31 cellular contexts compared by ENCODE assay signal in the genomic region with DNA sequence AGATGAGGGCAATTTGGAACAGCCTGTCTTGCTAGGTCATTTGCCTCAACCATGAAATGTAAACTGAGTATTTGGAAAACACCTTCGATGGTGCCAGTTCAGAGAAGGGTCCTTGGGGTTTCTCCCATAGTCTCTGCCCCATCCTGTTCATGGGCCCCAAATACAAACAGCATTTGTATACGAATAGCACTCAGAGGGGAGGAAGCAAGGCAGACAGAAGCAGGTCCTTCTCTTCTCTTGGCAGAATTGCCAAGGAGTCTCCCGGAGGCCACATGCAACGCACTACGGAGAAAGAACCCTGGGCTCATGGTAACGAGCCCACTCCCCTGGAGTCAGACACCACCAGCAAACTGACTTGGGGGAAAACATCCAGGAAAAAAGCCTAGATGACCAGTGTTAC.
"Had no signal": no experiment of that assay in that cellular context is flagged by ENCODE, and none has a peak within 500 bp of the region (broad histone marks: within the 10 kb centered on the region; RNA-seq: fewer than 3 reads in every experiment).

No MANE protein-coding gene starts in this region.

- H3K9me3 Mint-ChIP-seq: activated CD8-positive, alpha-beta T cell treated with anti-CD3 and anti-CD28 coated beads for 36 hours; activated naive CD4-positive, alpha-beta T cell treated with anti-CD3 and anti-CD28 coated beads, Interleukin-2, amount 50 U/mL, for 24 hours; activated naive CD8-positive, alpha-beta T cell treated with anti-CD3 and anti-CD28 coated beads, Interleukin-2, amount 10 ng/mL, durations not matched to agents 7 days and 5 days; activated T-helper 17 cell treated with anti-CD3 and anti-CD28 coated beads, Interleukin-2, amount 50 U/mL, for 72 hours had no signal

- H3K27ac Mint-ChIP-seq: activated CD8-positive, alpha-beta T cell treated with anti-CD3 and anti-CD28 coated beads for 36 hours; activated naive CD4-positive, alpha-beta T cell treated with anti-CD3 and anti-CD28 coated beads, Interleukin-2, amount 50 U/mL, for 24 hours; activated naive CD8-positive, alpha-beta T cell treated with anti-CD3 and anti-CD28 coated beads, Interleukin-2, amount 10 ng/mL, durations not matched to agents 7 days and 5 days; activated T-cell treated with anti-CD3 and anti-CD28 coated beads, Interleukin-2, amount 50 U/mL, for 72 hours; activated T-helper 17 cell treated with anti-CD3 and anti-CD28 coated beads, Interleukin-2, amount 50 U/mL, for 72 hours had no signal

- H3K36me3 Mint-ChIP-seq: activated naive CD4-positive, alpha-beta T cell treated with anti-CD3 and anti-CD28 coated beads, Interleukin-2, amount 50 U/mL, for 24 hours; activated naive CD8-positive, alpha-beta T cell treated with anti-CD3 and anti-CD28 coated beads, Interleukin-2, amount 10 ng/mL, durations not matched to agents 7 days and 5 days had no signal

- DNase-seq: activated CD4-positive, alpha-beta T cell treated with anti-CD3 and anti-CD28 coated beads for 1 hour; activated CD4-positive, CD25-positive, alpha-beta regulatory T cell; activated effector memory CD4-positive, alpha-beta T cell treated with anti-CD3 and anti-CD28 coated beads, Interleukin-2, amount 50 U/mL, for 16 hours; activated naive CD4-positive, alpha-beta T cell treated with Interleukin-2 at 50 U/mL for 16 hours; activated naive CD8-positive, alpha-beta T cell treated with anti-CD3 and anti-CD28 coated beads, Interleukin-2, amount 10 ng/mL, durations not matched to agents 7 days and 5 days; activated T-cell treated with anti-CD3 and anti-CD28 coated beads, Interleukin-2, amount 50 U/mL, for 1 hour; amygdala; body of pancreas; caudate nucleus; MM.1S; MV-4-11; NCI-H1092; NCI-H1436 treated with DMSO at 0.1 percent for 48 hours; NCI-H1694 treated with DMSO at 0.1 percent for 48 hours; NCI-H2029; NCI-H345; NCI-H510A; NCI-H526; NCI-H748 treated with DMSO at 0.1 percent for 48 hours; PC-9; SIG-M5; SW 1271; T-helper 1 cell; T-helper 2 cell; T-helper 9 cell had no signal

- H3K4me3 Mint-ChIP-seq: activated CD8-positive, alpha-beta T cell treated with anti-CD3 and anti-CD28 coated beads for 36 hours; activated naive CD4-positive, alpha-beta T cell treated with anti-CD3 and anti-CD28 coated beads, Interleukin-2, amount 50 U/mL, for 24 hours; activated naive CD8-positive, alpha-beta T cell treated with anti-CD3 and anti-CD28 coated beads, Interleukin-2, amount 10 ng/mL, durations not matched to agents 7 days and 5 days; activated T-cell treated with anti-CD3 and anti-CD28 coated beads, Interleukin-2, amount 50 U/mL, for 72 hours; activated T-helper 17 cell treated with anti-CD3 and anti-CD28 coated beads, Interleukin-2, amount 50 U/mL, for 72 hours had no signal

- H3K4me1 Mint-ChIP-seq: activated naive CD4-positive, alpha-beta T cell treated with anti-CD3 and anti-CD28 coated beads, Interleukin-2, amount 50 U/mL, for 24 hours; activated naive CD8-positive, alpha-beta T cell treated with anti-CD3 and anti-CD28 coated beads, Interleukin-2, amount 10 ng/mL, durations not matched to agents 7 days and 5 days; activated T-helper 17 cell treated with anti-CD3 and anti-CD28 coated beads, Interleukin-2, amount 50 U/mL, for 72 hours had no signal

- FAIRE-seq: bronchial epithelial cell, RCC 7860 had no signal
